Comparison of ENCODE assay signal across 32 cellular contexts in the genomic region with DNA sequence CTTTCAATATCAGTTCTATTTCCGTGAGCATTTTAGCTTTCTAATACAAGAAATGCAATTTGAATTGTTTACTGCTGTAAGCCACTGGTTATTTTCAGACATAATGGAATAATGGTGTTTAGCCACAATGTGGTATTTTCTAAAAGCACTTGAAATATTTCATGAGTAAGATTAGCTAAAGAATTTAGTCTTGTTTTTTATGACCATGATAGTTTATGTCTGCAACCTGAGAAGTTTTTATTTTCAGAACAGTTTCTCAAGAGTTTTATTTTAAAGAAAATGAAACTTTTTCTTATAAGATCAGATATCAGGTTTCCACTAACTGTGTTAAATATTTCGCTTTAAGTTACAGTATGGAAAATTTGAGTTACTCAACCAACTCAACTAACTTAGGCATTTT.
A peak's percentile ranks its signal among the peaks of the same experiment; 100 is the strongest.
DNase-seq lines count a peak whose midpoint lies in the region; ATAC-seq and TF ChIP-seq lines count a peak whose summit lies in the region.
"Had no signal": no experiment of that assay in that cellular context is flagged by ENCODE, and none has a peak within 500 bp of the region (broad histone marks: within the 10 kb centered on the region; RNA-seq: fewer than 3 reads in every experiment).

No MANE protein-coding gene starts in this region.

- DNase-seq in AG04450 (ENCODE audit: low read depth, low spot score) (peak; percentile 3), H4 (ENCODE audit: low spot score) (peak; percentile 82), fibroblast of peridontal ligament (ENCODE audit: extremely low read depth) (peak; percentile 87), foreskin melanocyte (no peak), HK-2 (ENCODE audit: unreplicated experiment) (no peak), heart left ventricle (no peak)
- DNase-seq: activated CD4-positive, alpha-beta memory T cell treated with anti-CD3 and anti-CD28 coated beads, Interleukin-2, amount 10 ng/mL, durations not matched to agents 7 days and 5 days; activated CD8-positive, alpha-beta memory T cell treated with anti-CD3 and anti-CD28 coated beads, Interleukin-2, amount 50 U/mL, for 48 hours; cerebellar nuclear complex; COR-L47; head of caudate nucleus; mucosa of descending colon; NCI-H1092; NCI-H187; NCI-H526 treated with DMSO at 0.1 percent for 48 hours; pancreas; retina; SIG-M5; small intestine; stimulated activated CD4-positive, alpha-beta T cell treated with anti-CD3 and anti-CD28 coated beads, Interleukin-1b, Interleukin-23, amount 100 ng/mL, for 48 hours; stimulated activated CD8-positive, alpha-beta memory T cell treated with anti-CD3 and anti-CD28 coated beads, Interleukin-4, amount 100 ng/mL, for 48 hours; stomach; T-cell; tibial artery had no signal

- 91 to 94% (median 92%) methylated on average over 2 of the region's 2 CpGs for WGBS in heart left ventricle, 4 donors

- H3K4me3 ChIP-seq in AG04450 (ENCODE audit: low read depth, low read length) (no peak overlapping the region), heart left ventricle (no peak overlapping the region)
- H3K4me3 ChIP-seq: ascending aorta; BLaER1 treated with 17β-estradiol and CSF1 and Interleukin-3, amounts not matched to agents 10 nM and 100 nM; lung; mucosa of descending colon; pancreas; stomach; tibial artery had no signal

- peak; percentile 63 for ATAC-seq in SK-N-SH treated with all-trans-retinoic acid at 6 μM for 48 hours
- no peak for ATAC-seq in GM21619 (IDR thresholded peaks at IDR 0.05; ENCODE audit: unreplicated experiment)
- no peak for ATAC-seq in heart left ventricle
- ATAC-seq: activated CD4-positive, CD25-positive, alpha-beta regulatory T cell treated with anti-CD3 and anti-CD28 coated beads, Interleukin-2, amount 50 U/mL, for 24 hours; activated T-helper 17 cell treated with anti-CD3 and anti-CD28 coated beads, Interleukin-2, amount 50 U/mL, for 72 hours; mucosa of descending colon; Panc1; pancreas; T-cell had no signal

- TF ChIP-seq CTCF in AG04450 (IDR thresholded peaks at IDR 0.05; ENCODE audit: low read depth, low read length) (no peak), heart left ventricle (IDR thresholded peaks at IDR 0.05) (no peak)

- intact Hi-C loops in heart left ventricle (cut with DNase I), result loop anchor here in 1 of 10 donors (10.0 kb wide), 1 partner anchor 233 kb away; no protein-coding TSS in a partner anchor

- CTCF ChIA-PET in AG04450 (lab: Charles Lee), result interaction anchor here (1.1 to 2.5 kb wide), 2 partner anchors 115 to 233 kb away, joined by 4 to 9 read pairs; no protein-coding TSS in a partner anchor

- POLR2A ChIA-PET in AG04450 (lab: Yijun Ruan, JAX), result interaction anchor here (0.6 kb wide), 1 partner anchor 601 kb away, joined by 3 read pairs; no protein-coding TSS in a partner anchor

- H3K27me3 ChIP-seq in AG04450 (ENCODE audit: control insufficient read depth, insufficient read depth, low read length) (no peaks in the 10 kb centered on the region), heart left ventricle (no peaks in the 10 kb centered on the region)
- H3K27me3 ChIP-seq: ascending aorta; BLaER1 treated with 17β-estradiol and CSF1 and Interleukin-3, amounts not matched to agents 10 nM and 100 nM; pancreas; stomach; tibial artery had no signal

- H3K4me1 ChIP-seq in heart left ventricle, result no peaks in the 10 kb centered on the region
- H3K4me1 ChIP-seq: ascending aorta; BLaER1 treated with 17β-estradiol and CSF1 and Interleukin-3, amounts not matched to agents 10 nM and 100 nM; pancreas; stomach had no signal

- H3K27ac ChIP-seq in AG04450 (ENCODE audit: low read depth, low read length), result no peak overlapping the region
- no peak overlapping the region for H3K27ac ChIP-seq in heart left ventricle
- H3K27ac ChIP-seq: ascending aorta; BLaER1 treated with 17β-estradiol and CSF1 and Interleukin-3, amounts not matched to agents 10 nM and 100 nM; pancreas; stomach; tibial artery had no signal

- TF ChIP-seq POLR2A in heart left ventricle (IDR thresholded peaks at IDR 0.05), result no peak

- no peaks in the 10 kb centered on the region for H3K36me3 ChIP-seq in heart left ventricle
- H3K36me3 ChIP-seq: ascending aorta; BLaER1 treated with 17β-estradiol and CSF1 and Interleukin-3, amounts not matched to agents 10 nM and 100 nM; pancreas; stomach; tibial artery had no signal

- H3K9me3 ChIP-seq in AG04450 (ENCODE audit: control insufficient read depth, insufficient read depth, low read length) (peaks cover 2% of the 10 kb centered on the region; the same call in 1 of the 2 replicates), heart left ventricle (no peaks in the 10 kb centered on the region)
- H3K9me3 ChIP-seq: ascending aorta; BLaER1 treated with 17β-estradiol and CSF1 and Interleukin-3, amounts not matched to agents 10 nM and 100 nM; mucosa of descending colon; pancreas; stomach; tibial artery had no signal

TF ChIP-seq in SK-N-SH treated with all-trans-retinoic acid at 6 μM for 48 hours, 23 proteins besides CTCF, POLR2A, EP300 and RAD21:
- TF ChIP-seq BACH2 (CRISPR knock-in tag; IDR thresholded peaks at IDR 0.05; ENCODE audit: borderline replicate concordance), result no peak
TF ChIP-seq in SK-N-SH treated with all-trans-retinoic acid at 6 μM for 48 hours: peak in this region for 0.

Comparison
In these comparisons a context has a peak if more than half of its experiments do, and no peak if none do; other contexts are left out.
1. DNase-seq: peak in AG04450 (single experiment), H4 (single experiment) and fibroblast of peridontal ligament (single experiment); none in foreskin melanocyte (single experiment), HK-2 (single experiment) and heart left ventricle (0 of 5).